8 cellular contexts compared by ENCODE assay signal in genomic region chr17:81859906-81860755, GRCh38. TPM values are rescaled to one million over a fixed set of nuclear protein-coding genes. Genes with fewer than 3 reads are reported as not detected.
DNase-seq lines count a peak whose midpoint lies in the region; ATAC-seq and TF ChIP-seq lines count a peak whose summit lies in the region.

TSS of gene P4HB (minus strand) at chr17:81860535. CDS start at chr17:81860471, 64 bp downstream.

- no peaks in the 10 kb centered on the region for H3K9me3 ChIP-seq in body of pancreas

- no peaks in the 10 kb centered on the region for H3K9me3 Mint-ChIP-seq in stimulated activated effector memory CD8-positive, alpha-beta T cell treated with anti-CD3 and anti-CD28 coated beads, Interleukin-12 subunit alpha, Interleukin-12 subunit beta, amount 100 ng/mL, for 72 hours

- peaks cover 0 to 3% of the 10 kb centered on the region in 2 donors for H3K36me3 ChIP-seq in body of pancreas (replicated peaks in 1 of 2; ENCODE audit: insufficient read depth in 1 of 2, low read depth in 2 of 2)

- TF ChIP-seq CTCF in AG04449 (IDR thresholded peaks at IDR 0.05; ENCODE audit: insufficient read depth, low read length, missing control alignments) (no peak), LNCaP clone FGC (IDR thresholded peaks at IDR 0.05; ENCODE audit: control insufficient read depth, extremely low read depth, insufficient read depth) (no peak), body of pancreas (IDR thresholded peaks at IDR 0.05) (no peak)

- no peaks in the 10 kb centered on the region for H3K27me3 ChIP-seq in body of pancreas
- H3K27me3 ChIP-seq in layer of hippocampus (ENCODE audit: control insufficient read depth, insufficient read depth, low read length) = no peaks in the 10 kb centered on the region

- H3K27ac Mint-ChIP-seq in stimulated activated effector memory CD8-positive, alpha-beta T cell treated with anti-CD3 and anti-CD28 coated beads, Interleukin-12 subunit alpha, Interleukin-12 subunit beta, amount 100 ng/mL, for 72 hours = peak within 1 kb of the TSS; percentile 98

- H3K4me1 Mint-ChIP-seq in stimulated activated effector memory CD8-positive, alpha-beta T cell treated with anti-CD3 and anti-CD28 coated beads, Interleukin-12 subunit alpha, Interleukin-12 subunit beta, amount 100 ng/mL, for 72 hours = peaks cover 57% of the 10 kb centered on the region

- CTCF ChIA-PET in AG04449 (lab: Yijun Ruan, JAX) = interaction anchor here (1.0 to 1.9 kb wide), 5 partner anchors 9 to 129 kb away, joined by 3 to 5 read pairs (median 5); no protein-coding TSS in a partner anchor

- POLR2A ChIA-PET in AG04449 (lab: Yijun Ruan, JAX) = interaction anchor here (0.7 to 1.6 kb wide), 10 partner anchors 9 to 176 kb away, joined by 3 to 28 read pairs (median 4); partner anchors contain the start of genes ARHGDIA, ARL16 and HGS

- peak; percentile 50 to 93 (median 56) for TF ChIP-seq POLR2A in body of pancreas (IDR thresholded peaks at IDR 0.05)

- WGBS in body of pancreas, 2 donors = 0% methylated on average over 13 to 95 of the region's 95 CpGs

- DNase-seq in AG04449 (ENCODE audit: low read depth, low spot score) (no peak), LNCaP clone FGC (ENCODE audit: low read depth) (no peak), body of pancreas (no peak), RPMI8226 (no peak), NCI-H2029 (lab: John Stamatoyannopoulos, UW) (no peak)
- DNase-seq in stimulated activated effector memory CD8-positive, alpha-beta T cell treated with anti-CD3 and anti-CD28 coated beads, Interleukin-12 subunit alpha, Interleukin-12 subunit beta, amount 100 ng/mL, for 72 hours (ENCODE audit: low spot score in 2 of 2) = peak; percentile 88 to 98

- peak within 1 kb of the TSS; percentile 87 for H3K4me3 Mint-ChIP-seq in stimulated activated effector memory CD8-positive, alpha-beta T cell treated with anti-CD3 and anti-CD28 coated beads, Interleukin-12 subunit alpha, Interleukin-12 subunit beta, amount 100 ng/mL, for 72 hours

- H3K36me3 Mint-ChIP-seq in stimulated activated effector memory CD8-positive, alpha-beta T cell treated with anti-CD3 and anti-CD28 coated beads, Interleukin-12 subunit alpha, Interleukin-12 subunit beta, amount 100 ng/mL, for 72 hours = peaks cover 94% of the 10 kb centered on the region

- peaks cover 72% of the 10 kb centered on the region for H3K4me1 ChIP-seq in body of pancreas

- ATAC-seq in GM19372 (IDR thresholded peaks at IDR 0.05; ENCODE audit: low read depth, unreplicated experiment) (peak; percentile 76), body of pancreas (peak; percentile 83)
- ATAC-seq in stimulated activated effector memory CD8-positive, alpha-beta T cell treated with anti-CD3 and anti-CD28 coated beads, Interleukin-12 subunit alpha, Interleukin-12 subunit beta, amount 100 ng/mL, for 72 hours = peak; percentile 49

- H3K4me3 ChIP-seq in AG04449 (ENCODE audit: low read depth, low read length) (peak within 1 kb of the TSS; percentile 93), LNCaP clone FGC (ENCODE audit: low read depth, low read length) (peak within 1 kb of the TSS; percentile 98), body of pancreas (peak within 1 kb of the TSS; percentile 85 to 94)

- intact Hi-C loops in body of pancreas (cut with DNase I) = no loop called here

- peak within 1 kb of the TSS; percentile 95 to 100 (median 98) for H3K27ac ChIP-seq in body of pancreas
- H3K27ac ChIP-seq in layer of hippocampus (ENCODE audit: low read depth, low read length) = peak within 1 kb of the TSS; percentile 90

RNA-seq across cellular contexts. Expression of gene P4HB, which starts in this region (rescaled TPM):
- 1,000 to 10,000 TPM; 1,462 to 4,394 TPM for total RNA-seq in body of pancreas

Comparison
In these comparisons a context has a peak if more than half of its experiments do, and no peak if none do; other contexts are left out.
1. DNase-seq: peak in stimulated activated effector memory CD8-positive, alpha-beta T cell treated with anti-CD3 and anti-CD28 coated beads, Interleukin-12 subunit alpha, Interleukin-12 subunit beta, amount 100 ng/mL, for 72 hours (2 of 2); none in AG04449 (single experiment), LNCaP clone FGC (single experiment), body of pancreas (0 of 4), RPMI8226 (single experiment) and NCI-H2029 (single experiment).
2. Peak in every context shown above with its lines, with median percentiles within 50 percentile points of each other: H3K4me3 ChIP-seq and ATAC-seq.